In genomic region chr19:8210660-8211101, GRCh38 we compare ENCODE assay signal across 10 cellular contexts. TPM values are rescaled to one million over a fixed set of nuclear protein-coding genes. Genes with fewer than 3 reads are reported as not detected.
DNase-seq lines count a peak whose midpoint lies in the region; ATAC-seq and TF ChIP-seq lines count a peak whose summit lies in the region.
"Had no signal": no experiment of that assay in that cellular context is flagged by ENCODE, and none has a peak within 500 bp of the region (broad histone marks: within the 10 kb centered on the region; RNA-seq: fewer than 3 reads in every experiment).

No MANE protein-coding gene starts in this region.

- H3K9me3 Mint-ChIP-seq in CD8-positive, alpha-beta T cell, result no peaks in the 10 kb centered on the region
- H3K9me3 Mint-ChIP-seq in brain, result no peaks in the 10 kb centered on the region
- peaks cover 0 to 3% (median 0%) of the 10 kb centered on the region in 11 donors for H3K9me3 Mint-ChIP-seq in naive thymus-derived CD4-positive, alpha-beta T cell
- H3K9me3 Mint-ChIP-seq: dendritic cell treated with granulocyte-macrophage colony-stimulating factor and Interleukin-4, amounts not matched to agents 40 ng/mL and 50 ng/mL, for 4 days had no signal

- H3K27ac ChIP-seq in CD8-positive, alpha-beta T cell (ENCODE audit: low read depth, low read length), result peak overlapping the region; percentile 51
- no peak overlapping the region for H3K27ac ChIP-seq in HUES6 (ENCODE audit: low read depth, low read length)
- H3K27ac ChIP-seq in naive thymus-derived CD4-positive, alpha-beta T cell (ENCODE audit: low read depth, low read length), result peak overlapping the region; percentile 96
- no peak overlapping the region for H3K27ac ChIP-seq in brain microvascular endothelial cell

- no peak for ATAC-seq in CD8-positive, alpha-beta T cell
- ATAC-seq in naive thymus-derived CD4-positive, alpha-beta T cell, result no peak
- ATAC-seq in GM19395 (IDR thresholded peaks at IDR 0.05; ENCODE audit: unreplicated experiment) (no peak), HG03045 (IDR thresholded peaks at IDR 0.05; ENCODE audit: unreplicated experiment) (no peak), GM21381 (IDR thresholded peaks at IDR 0.05; ENCODE audit: unreplicated experiment) (no peak)

- no peak for DNase-seq in CD8-positive, alpha-beta T cell
- no peak for DNase-seq in naive thymus-derived CD4-positive, alpha-beta T cell
- DNase-seq in brain microvascular endothelial cell, result no peak
- DNase-seq: RPMI8226 had no signal

- no peak overlapping the region for H3K27ac Mint-ChIP-seq in CD8-positive, alpha-beta T cell
- peak overlapping the region in 4 of 5 experiments; percentile 91 to 96 (median 94) for H3K27ac Mint-ChIP-seq in brain
- peak overlapping the region in 7 of 9 donors; percentile 72 to 95 (median 81) for H3K27ac Mint-ChIP-seq in naive thymus-derived CD4-positive, alpha-beta T cell
- H3K27ac Mint-ChIP-seq: dendritic cell treated with granulocyte-macrophage colony-stimulating factor and Interleukin-4, amounts not matched to agents 40 ng/mL and 50 ng/mL, for 4 days had no signal

- H3K4me1 ChIP-seq in CD8-positive, alpha-beta T cell (ENCODE audit: insufficient read depth, low read length), result peaks cover 22% of the 10 kb centered on the region
- H3K4me1 ChIP-seq in HUES6 (ENCODE audit: control insufficient read depth, insufficient read depth, low read length), result peaks cover 35% of the 10 kb centered on the region
- H3K4me1 ChIP-seq in naive thymus-derived CD4-positive, alpha-beta T cell (ENCODE audit: control insufficient read depth in 2 of 2, insufficient read depth in 2 of 2, low read length in 2 of 2), result peaks cover 5 to 17% of the 10 kb centered on the region in 2 donors

- H3K27me3 Mint-ChIP-seq in CD8-positive, alpha-beta T cell (ENCODE audit: low read depth), result no peaks in the 10 kb centered on the region
- peaks cover 8% of the 10 kb centered on the region for H3K27me3 Mint-ChIP-seq in brain
- peaks cover 0 to 7% (median 0%) of the 10 kb centered on the region in 5 donors for H3K27me3 Mint-ChIP-seq in naive thymus-derived CD4-positive, alpha-beta T cell

- intact Hi-C loops in CD8-positive, alpha-beta T cell (cut with DNase I, micrococcal nuclease), result no loop called here
- intact Hi-C loops in naive thymus-derived CD4-positive, alpha-beta T cell (cut with micrococcal nuclease), result no loop called here

- POLR2A ChIA-PET in CD8-positive, alpha-beta T cell (lab: Charles Lee), result interaction anchor here (0.6 to 1.6 kb wide), 3 partner anchors 34 to 688 kb away, joined by 3 to 4 read pairs (median 3); partner anchors contain the start of gene MCOLN1
- POLR2A ChIA-PET in naive thymus-derived CD4-positive, alpha-beta T cell (lab: Charles Lee), result interaction anchor here (1.4 to 1.9 kb wide), 4 partner anchors 16 to 36 kb away, joined by 4 to 17 read pairs (median 10); no protein-coding TSS in a partner anchor

- TF ChIP-seq CTCF in CD8-positive, alpha-beta T cell (IDR thresholded peaks at IDR 0.05), result no peak
- TF ChIP-seq CTCF in brain (conservative IDR thresholded peaks at IDR 0.05) (no peak), brain microvascular endothelial cell (IDR thresholded peaks at IDR 0.05; ENCODE audit: low read depth, low read length, missing control alignments) (no peak)

- H3K27me3 ChIP-seq in CD8-positive, alpha-beta T cell (ENCODE audit: insufficient read depth, low read length), result no peaks in the 10 kb centered on the region
- no peaks in the 10 kb centered on the region for H3K27me3 ChIP-seq in HUES6 (ENCODE audit: control insufficient read depth, insufficient read depth, low read length)
- no peaks in the 10 kb centered on the region for H3K27me3 ChIP-seq in naive thymus-derived CD4-positive, alpha-beta T cell (ENCODE audit: control insufficient read depth in 2 of 2, insufficient read depth in 2 of 2, low read length in 2 of 2)
- peaks cover 17% of the 10 kb centered on the region for H3K27me3 ChIP-seq in brain microvascular endothelial cell (replicated peaks)

- peak overlapping the region; percentile 85 for H3K4me3 Mint-ChIP-seq in CD8-positive, alpha-beta T cell
- H3K4me3 Mint-ChIP-seq in brain, result peak overlapping the region; percentile 88 to 93 (median 90)
- H3K4me3 Mint-ChIP-seq in naive thymus-derived CD4-positive, alpha-beta T cell, result peak overlapping the region; percentile 72 to 94 (median 90)
- H3K4me3 Mint-ChIP-seq: dendritic cell treated with granulocyte-macrophage colony-stimulating factor and Interleukin-4, amounts not matched to agents 40 ng/mL and 50 ng/mL, for 4 days had no signal

- H3K4me1 Mint-ChIP-seq in CD8-positive, alpha-beta T cell (ENCODE audit: low read depth), result peaks cover 33% of the 10 kb centered on the region
- H3K4me1 Mint-ChIP-seq in brain, result peaks cover 41% of the 10 kb centered on the region
- H3K4me1 Mint-ChIP-seq in naive thymus-derived CD4-positive, alpha-beta T cell, result peaks cover 27 to 39% (median 36%) of the 10 kb centered on the region in 7 donors

- H3K36me3 Mint-ChIP-seq in CD8-positive, alpha-beta T cell, result peaks cover 17% of the 10 kb centered on the region
- peaks cover 33% of the 10 kb centered on the region for H3K36me3 Mint-ChIP-seq in brain
- peaks cover 0 to 18% (median 3%) of the 10 kb centered on the region in 5 donors for H3K36me3 Mint-ChIP-seq in naive thymus-derived CD4-positive, alpha-beta T cell

- H3K9me3 ChIP-seq in CD8-positive, alpha-beta T cell (ENCODE audit: low read length), result no peaks in the 10 kb centered on the region
- H3K9me3 ChIP-seq in HUES6 (ENCODE audit: control insufficient read depth, insufficient read depth, low read depth, low read length), result no peaks in the 10 kb centered on the region
- H3K9me3 ChIP-seq in naive thymus-derived CD4-positive, alpha-beta T cell (ENCODE audit: control insufficient read depth in 2 of 3, low read length in 3 of 3), result no peaks in the 10 kb centered on the region

- in situ Hi-C loops in brain microvascular endothelial cell (cut with HindIII; ENCODE audit: low pct_ligation_motif_present, low sequenced_read_pairs), result no loop called here

- CTCF ChIA-PET in CD8-positive, alpha-beta T cell (lab: Charles Lee), result interaction anchor here (0.9 to 2.2 kb wide), 3 partner anchors 16 to 208 kb away, joined by 3 to 6 read pairs (median 3); no protein-coding TSS in a partner anchor
- CTCF ChIA-PET in naive thymus-derived CD4-positive, alpha-beta T cell (lab: Charles Lee), result interaction anchor here (0.8 kb wide), 1 partner anchor 210 kb away, joined by 3 read pairs; no protein-coding TSS in a partner anchor

- no peaks in the 10 kb centered on the region for H3K36me3 ChIP-seq in CD8-positive, alpha-beta T cell (ENCODE audit: insufficient read depth, low read length)
- peaks cover 32% of the 10 kb centered on the region for H3K36me3 ChIP-seq in HUES6 (ENCODE audit: control insufficient read depth, insufficient read depth, low read length)
- peaks cover 0 to 18% (median 0%) of the 10 kb centered on the region in 3 experiments for H3K36me3 ChIP-seq in naive thymus-derived CD4-positive, alpha-beta T cell (ENCODE audit: control insufficient read depth in 2 of 3, insufficient read depth in 3 of 3, low read length in 3 of 3)
- no peaks in the 10 kb centered on the region for H3K36me3 ChIP-seq in brain microvascular endothelial cell (replicated peaks)

- H3K4me3 ChIP-seq in CD8-positive, alpha-beta T cell (ENCODE audit: low read depth, low read length), result peak overlapping the region; percentile 75
- H3K4me3 ChIP-seq in HUES6 (ENCODE audit: low read depth, low read length) (peak overlapping the region; percentile 98), brain microvascular endothelial cell (ENCODE audit: low read depth, low read length) (no peak overlapping the region)
- H3K4me3 ChIP-seq in naive thymus-derived CD4-positive, alpha-beta T cell (ENCODE audit: low read length), result peak overlapping the region; percentile 84

- H3K9ac ChIP-seq in HUES6 (ENCODE audit: low read length), result peak overlapping the region; percentile 94

RNA-seq across cellular contexts. Expression of gene CERS4, which starts 1.5 kb away (rescaled TPM):
- 1 to 10 TPM; 6.9 to 7.2 TPM for total RNA-seq in CD8-positive, alpha-beta T cell
- polyA plus RNA-seq in brain (ENCODE audit: insufficient read depth, low read depth, low replicate concordance), result 195 TPM
- total RNA-seq in naive thymus-derived CD4-positive, alpha-beta T cell, result 10 to 100 TPM; 17.2 to 32.4 (median 27.4) TPM
- polyA plus RNA-seq in naive thymus-derived CD4-positive, alpha-beta T cell, result 10 to 100 TPM; 11.2 to 12.3 TPM

Comparison
In these comparisons a context has a peak if more than half of its experiments do, and no peak if none do; other contexts are left out.
1. H3K27ac ChIP-seq: peak in CD8-positive, alpha-beta T cell (single experiment) and naive thymus-derived CD4-positive, alpha-beta T cell (single experiment); none in HUES6 (single experiment) and brain microvascular endothelial cell (single experiment).
2. Peak in every context shown above with its lines, with median percentiles within 50 percentile points of each other: H3K4me3 Mint-ChIP-seq.